Comparison of ENCODE assay signal across 2 cellular contexts in the genomic region with DNA sequence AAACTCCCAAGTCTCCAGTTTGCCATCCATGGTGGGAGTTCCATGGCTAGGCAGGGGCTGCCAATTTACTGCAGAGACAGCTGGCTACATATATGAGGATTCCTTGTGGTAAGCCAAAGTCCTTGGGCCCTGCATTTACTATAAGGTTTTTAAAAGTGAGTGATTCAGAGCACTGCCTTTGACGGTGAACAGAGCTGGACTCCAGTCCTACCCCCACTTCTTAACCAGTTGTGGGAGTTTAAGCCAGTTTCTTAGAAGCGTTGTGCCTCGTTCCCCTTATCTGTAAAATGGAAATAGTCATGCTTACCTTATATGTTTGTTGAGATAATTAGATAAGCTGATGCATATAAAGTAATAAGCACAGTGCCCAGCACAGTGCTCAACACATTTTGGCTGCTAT.
TF ChIP-seq lines count a peak whose summit lies in the region.

No MANE protein-coding gene starts in this region.

TF ChIP-seq in K562, 482 proteins besides CTCF, POLR2A, EP300 and RAD21:
- 0 out of 4 replicates have a peak, but pooled peaks of 1 of the 2 experiments have one; percentile 13 for TF ChIP-seq RCOR1 (IDR thresholded peaks at IDR 0.05; ENCODE audit: borderline replicate concordance in 1 of 2, low read depth in 2 of 2, low read length in 2 of 2)
- TF ChIP-seq, protein P1, sequence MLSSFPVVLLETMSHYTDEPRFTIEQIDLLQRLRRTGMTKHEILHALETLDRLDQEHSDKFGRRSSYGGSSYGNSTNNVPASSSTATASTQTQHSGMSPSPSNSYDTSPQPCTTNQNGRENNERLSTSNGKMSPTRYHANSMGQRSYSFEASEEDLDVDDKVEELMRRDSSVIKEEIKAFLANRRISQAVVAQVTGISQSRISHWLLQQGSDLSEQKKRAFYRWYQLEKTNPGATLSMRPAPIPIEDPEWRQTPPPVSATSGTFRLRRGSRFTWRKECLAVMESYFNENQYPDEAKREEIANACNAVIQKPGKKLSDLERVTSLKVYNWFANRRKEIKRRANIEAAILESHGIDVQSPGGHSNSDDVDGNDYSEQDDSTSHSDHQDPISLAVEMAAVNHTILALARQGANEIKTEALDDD (IDR thresholded peaks at IDR 0.05), result peak; percentile 93
- no peak for TF ChIP-seq DACH1 (IDR thresholded peaks at IDR 0.05; ENCODE audit: partially characterized antibody)
- no peak for TF ChIP-seq ZNF232 (CRISPR knock-in tag; IDR thresholded peaks at IDR 0.05)
- 0 out of 2 replicates have a peak, but pooled peaks have one; percentile 21 for TF ChIP-seq ZNF592 (IDR thresholded peaks at IDR 0.05)
- TF ChIP-seq CXXC5 (CRISPR knock-in tag; IDR thresholded peaks at IDR 0.05), result peak; percentile 34; the same call in 1 of the 2 replicates
- 0 out of 2 replicates have a peak, but pooled peaks have one; percentile 36 for TF ChIP-seq ARID1B (IDR thresholded peaks at IDR 0.05)
TF ChIP-seq in K562: peak in this region for 5.

TF ChIP-seq in HepG2, 621 proteins besides CTCF, POLR2A, EP300 and RAD21:
- no peak for TF ChIP-seq ZNF614 (CRISPR knock-in tag; IDR thresholded peaks at IDR 0.05; ENCODE audit: borderline replicate concordance)
- no peak for TF ChIP-seq NFKBIZ (CRISPR knock-in tag; IDR thresholded peaks at IDR 0.05)
- TF ChIP-seq, protein P2, sequence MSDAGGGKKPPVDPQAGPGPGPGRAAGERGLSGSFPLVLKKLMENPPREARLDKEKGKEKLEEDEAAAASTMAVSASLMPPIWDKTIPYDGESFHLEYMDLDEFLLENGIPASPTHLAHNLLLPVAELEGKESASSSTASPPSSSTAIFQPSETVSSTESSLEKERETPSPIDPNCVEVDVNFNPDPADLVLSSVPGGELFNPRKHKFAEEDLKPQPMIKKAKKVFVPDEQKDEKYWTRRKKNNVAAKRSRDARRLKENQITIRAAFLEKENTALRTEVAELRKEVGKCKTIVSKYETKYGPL (CRISPR knock-in tag; IDR thresholded peaks at IDR 0.05), result no peak
- no peak for TF ChIP-seq ZNF530 (CRISPR knock-in tag; IDR thresholded peaks at IDR 0.05; ENCODE audit: low read depth)
- TF ChIP-seq, protein P3, sequence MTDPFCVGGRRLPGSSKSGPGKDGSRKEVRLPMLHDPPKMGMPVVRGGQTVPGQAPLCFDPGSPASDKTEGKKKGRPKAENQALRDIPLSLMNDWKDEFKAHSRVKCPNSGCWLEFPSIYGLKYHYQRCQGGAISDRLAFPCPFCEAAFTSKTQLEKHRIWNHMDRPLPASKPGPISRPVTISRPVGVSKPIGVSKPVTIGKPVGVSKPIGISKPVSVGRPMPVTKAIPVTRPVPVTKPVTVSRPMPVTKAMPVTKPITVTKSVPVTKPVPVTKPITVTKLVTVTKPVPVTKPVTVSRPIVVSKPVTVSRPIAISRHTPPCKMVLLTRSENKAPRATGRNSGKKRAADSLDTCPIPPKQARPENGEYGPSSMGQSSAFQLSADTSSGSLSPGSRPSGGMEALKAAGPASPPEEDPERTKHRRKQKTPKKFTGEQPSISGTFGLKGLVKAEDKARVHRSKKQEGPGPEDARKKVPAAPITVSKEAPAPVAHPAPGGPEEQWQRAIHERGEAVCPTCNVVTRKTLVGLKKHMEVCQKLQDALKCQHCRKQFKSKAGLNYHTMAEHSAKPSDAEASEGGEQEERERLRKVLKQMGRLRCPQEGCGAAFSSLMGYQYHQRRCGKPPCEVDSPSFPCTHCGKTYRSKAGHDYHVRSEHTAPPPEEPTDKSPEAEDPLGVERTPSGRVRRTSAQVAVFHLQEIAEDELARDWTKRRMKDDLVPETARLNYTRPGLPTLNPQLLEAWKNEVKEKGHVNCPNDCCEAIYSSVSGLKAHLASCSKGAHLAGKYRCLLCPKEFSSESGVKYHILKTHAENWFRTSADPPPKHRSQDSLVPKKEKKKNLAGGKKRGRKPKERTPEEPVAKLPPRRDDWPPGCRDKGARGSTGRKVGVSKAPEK (CRISPR knock-in tag; IDR thresholded peaks at IDR 0.05; ENCODE audit: borderline replicate concordance), result no peak
- TF ChIP-seq ZNF569 (CRISPR knock-in tag; IDR thresholded peaks at IDR 0.05; ENCODE audit: borderline replicate concordance), result no peak
- no peak for TF ChIP-seq ATF3 (CRISPR knock-in tag; IDR thresholded peaks at IDR 0.05)
- TF ChIP-seq, protein P4, sequence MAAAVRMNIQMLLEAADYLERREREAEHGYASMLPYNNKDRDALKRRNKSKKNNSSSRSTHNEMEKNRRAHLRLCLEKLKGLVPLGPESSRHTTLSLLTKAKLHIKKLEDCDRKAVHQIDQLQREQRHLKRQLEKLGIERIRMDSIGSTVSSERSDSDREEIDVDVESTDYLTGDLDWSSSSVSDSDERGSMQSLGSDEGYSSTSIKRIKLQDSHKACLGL (CRISPR knock-in tag; IDR thresholded peaks at IDR 0.05), result no peak
- TF ChIP-seq NCOA1 (CRISPR knock-in tag; IDR thresholded peaks at IDR 0.05), result no peak
- no peak for TF ChIP-seq HMGA1 (CRISPR knock-in tag; conservative IDR thresholded peaks at IDR 0.05)
- no peak for TF ChIP-seq ZNF326 (CRISPR knock-in tag; IDR thresholded peaks at IDR 0.05; ENCODE audit: borderline replicate concordance)
TF ChIP-seq in HepG2: peak in this region for 0.
